1 cellular context compared by ENCODE assay signal in genomic region chr3:165885558-165886270, GRCh38.
A peak's percentile ranks its signal among the peaks of the same experiment; 100 is the strongest.
TF ChIP-seq lines count a peak whose summit lies in the region.

No MANE protein-coding gene starts in this region.

TF ChIP-seq in H1, 55 proteins besides CTCF, POLR2A, EP300 and RAD21 (continued from another document):
- TF ChIP-seq SAP30 (IDR thresholded peaks at IDR 0.05; ENCODE audit: insufficient read depth, insufficient replicate concordance, low read length) (no peak), ATF2 (IDR thresholded peaks at IDR 0.05; ENCODE audit: low read length) (no peak), ZNF274 (IDR thresholded peaks at IDR 0.05; ENCODE audit: borderline replicate concordance, extremely low read depth, low read length) (no peak), KDM4A (IDR thresholded peaks at IDR 0.05; ENCODE audit: low read depth, low read length, severe bottlenecking) (peak; percentile 29)
